Comparison of ENCODE assay signal across 30 cellular contexts in the genomic region with DNA sequence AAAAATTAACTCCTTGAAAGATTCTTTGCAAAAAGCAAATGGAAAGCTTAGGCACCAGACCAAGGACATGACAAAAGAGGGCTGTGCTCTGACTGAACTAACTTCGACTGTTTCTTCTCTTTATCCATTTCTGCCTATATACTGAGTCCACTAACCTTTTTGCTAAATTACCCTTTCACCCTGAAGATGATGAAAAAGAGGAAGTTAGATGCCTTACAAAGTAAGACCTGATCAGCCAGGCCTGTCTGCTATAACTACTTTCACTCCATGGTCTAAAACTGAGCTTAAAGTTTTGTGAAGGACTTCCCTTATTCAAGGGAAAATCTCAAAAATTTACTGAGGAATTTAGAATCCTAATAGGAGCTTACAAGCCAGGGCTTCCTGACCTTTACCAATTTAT. TPM values are rescaled to one million over a fixed set of nuclear protein-coding genes. Genes with fewer than 3 reads are reported as not detected.
DNase-seq lines count a peak whose midpoint lies in the region; ATAC-seq and TF ChIP-seq lines count a peak whose summit lies in the region.
"Had no signal": no experiment of that assay in that cellular context is flagged by ENCODE, and none has a peak within 500 bp of the region (broad histone marks: within the 10 kb centered on the region; RNA-seq: fewer than 3 reads in every experiment).

No MANE protein-coding gene starts in this region.

- intact Hi-C loops in activated B cell treated with CpG ODN at 0.5 μM for 24 hours (cut with micrococcal nuclease) = loop anchor here (1.0 kb wide), 1 partner anchor 88 kb away; no protein-coding TSS in a partner anchor

- TF ChIP-seq CTCF in activated B cell treated with CpG ODN at 0.5 μM for 24 hours (IDR thresholded peaks at IDR 0.05) (no peak), RWPE1 (conservative IDR thresholded peaks at IDR 0.05; ENCODE audit: low read depth) (no peak)

- no peaks in the 10 kb centered on the region for H3K36me3 Mint-ChIP-seq in activated B cell treated with CpG ODN at 0.5 μM for 24 hours (ENCODE audit: low read depth)
- H3K36me3 Mint-ChIP-seq in activated T-cell treated with anti-CD3 and anti-CD28 coated beads, Interleukin-2, amount 50 U/mL, for 24 hours (ENCODE audit: low read depth) = no peaks in the 10 kb centered on the region
- H3K36me3 Mint-ChIP-seq in CD8-positive, alpha-beta memory T cell = no peaks in the 10 kb centered on the region
- no peaks in the 10 kb centered on the region for H3K36me3 Mint-ChIP-seq in activated naive CD4-positive, alpha-beta T cell treated with anti-CD3 and anti-CD28 coated beads, Interleukin-2, amount 50 U/mL, for 72 hours
- H3K36me3 Mint-ChIP-seq: brain had no signal

- no peaks in the 10 kb centered on the region for H3K36me3 ChIP-seq in CD8-positive, alpha-beta memory T cell (ENCODE audit: insufficient read depth, low read length)
- H3K36me3 ChIP-seq: adrenal gland; BLaER1 treated with 17β-estradiol and CSF1 and Interleukin-3, amounts not matched to agents 10 nM and 100 nM; right lobe of liver had no signal

- CTCF ChIA-PET in activated B cell treated with CpG ODN at 0.5 μM for 24 hours (lab: Charles Lee) (interaction anchor here (0.7 to 3.8 kb wide), 10 partner anchors 9 to 372 kb away, joined by 3 to 20 read pairs (median 6); no protein-coding TSS in a partner anchor), RWPE1 (lab: Yijun Ruan, JAX) (interaction anchor here (0.7 to 1.7 kb wide), 3 partner anchors 44 to 372 kb away, joined by 4 to 10 read pairs (median 4); no protein-coding TSS in a partner anchor)
- CTCF ChIA-PET in CD8-positive, alpha-beta memory T cell (lab: Charles Lee) = interaction anchor here (1.2 to 3.0 kb wide), 5 partner anchors 9 to 452 kb away, joined by 3 to 16 read pairs (median 4); no protein-coding TSS in a partner anchor

- H3K27ac Mint-ChIP-seq in activated B cell treated with CpG ODN at 0.5 μM for 24 hours = peak overlapping the region; percentile 30
- H3K27ac Mint-ChIP-seq in activated T-cell treated with anti-CD3 and anti-CD28 coated beads, Interleukin-2, amount 50 U/mL, for 24 hours = no peak overlapping the region
- no peak overlapping the region for H3K27ac Mint-ChIP-seq in CD8-positive, alpha-beta memory T cell
- no peak overlapping the region for H3K27ac Mint-ChIP-seq in activated naive CD4-positive, alpha-beta T cell treated with anti-CD3 and anti-CD28 coated beads, Interleukin-2, amount 50 U/mL, for 72 hours
- H3K27ac Mint-ChIP-seq: brain had no signal

- H3K9me3 Mint-ChIP-seq in activated B cell treated with CpG ODN at 0.5 μM for 24 hours = no peaks in the 10 kb centered on the region
- no peaks in the 10 kb centered on the region for H3K9me3 Mint-ChIP-seq in activated T-cell treated with anti-CD3 and anti-CD28 coated beads, Interleukin-2, amount 50 U/mL, for 24 hours
- no peaks in the 10 kb centered on the region for H3K9me3 Mint-ChIP-seq in CD8-positive, alpha-beta memory T cell
- no peaks in the 10 kb centered on the region for H3K9me3 Mint-ChIP-seq in activated naive CD4-positive, alpha-beta T cell treated with anti-CD3 and anti-CD28 coated beads, Interleukin-2, amount 50 U/mL, for 72 hours

- peaks cover 2% of the 10 kb centered on the region for H3K27me3 Mint-ChIP-seq in activated B cell treated with CpG ODN at 0.5 μM for 24 hours
- H3K27me3 Mint-ChIP-seq in activated T-cell treated with anti-CD3 and anti-CD28 coated beads, Interleukin-2, amount 50 U/mL, for 24 hours = peaks cover 15% of the 10 kb centered on the region
- peaks cover 10 to 31% of the 10 kb centered on the region in 2 donors for H3K27me3 Mint-ChIP-seq in CD8-positive, alpha-beta memory T cell
- H3K27me3 Mint-ChIP-seq: brain had no signal

- no peak overlapping the region for H3K4me3 Mint-ChIP-seq in activated B cell treated with CpG ODN at 0.5 μM for 24 hours
- H3K4me3 Mint-ChIP-seq in activated T-cell treated with anti-CD3 and anti-CD28 coated beads, Interleukin-2, amount 50 U/mL, for 24 hours = no peak overlapping the region
- H3K4me3 Mint-ChIP-seq in CD8-positive, alpha-beta memory T cell = no peak overlapping the region
- H3K4me3 Mint-ChIP-seq: brain had no signal

- H3K4me3 ChIP-seq in CD8-positive, alpha-beta memory T cell (ENCODE audit: low read length) = no peak overlapping the region
- H3K4me3 ChIP-seq: adrenal gland; BLaER1 treated with 17β-estradiol and CSF1 and Interleukin-3, amounts not matched to agents 10 nM and 100 nM; lung; right lobe of liver had no signal

- DNase-seq in NOMO-1 (lab: John Stamatoyannopoulos, UW; ENCODE audit: unreplicated experiment in 2 of 2) = peak; percentile 62 to 94
- DNase-seq in activated B cell treated with CpG ODN at 0.5 μM for 24 hours = no peak
- DNase-seq in activated T-cell treated with anti-CD3 and anti-CD28 coated beads, Interleukin-2, amount 50 U/mL, for 24 hours = no peak
- DNase-seq in RWPE1 (ENCODE audit: low spot score) = no peak
- DNase-seq in CD8-positive, alpha-beta memory T cell = no peak
- no peak for DNase-seq in activated naive CD4-positive, alpha-beta T cell treated with anti-CD3 and anti-CD28 coated beads, Interleukin-2, amount 50 U/mL, for 72 hours (ENCODE audit: low spot score in 2 of 2)
- DNase-seq: ACHN; activated CD8-positive, alpha-beta memory T cell treated with anti-CD3 and anti-CD28 coated beads for 24 hours; activated T-cell treated with anti-CD3 and anti-CD28 coated beads, Interleukin-2, amount 50 U/mL, for 1 hour; adrenal gland; DND-41; GOT3; kidney glomerular epithelial cell; NCI-H1417 treated with DMSO at 0.1 percent for 48 hours; NCI-H2107; NCI-H446 treated with DMSO at 0.1 percent for 48 hours; NK-92 treated with Interleukin-12 subunit alpha and Interleukin-12 subunit beta, amount 100 ng/mL, for 24 hours; right lobe of liver; stimulated activated CD4-positive, alpha-beta T cell treated with anti-CD3 and anti-CD28 coated beads, Interleukin-12 subunit alpha, Interleukin-12 subunit beta, amount 100 ng/mL, for 4 hours; stimulated activated CD4-positive, alpha-beta T cell treated with anti-CD3 and anti-CD28 coated beads, Interleukin-4, amount 100 ng/mL, for 24 hours; stimulated activated naive CD8-positive, alpha-beta T cell treated with anti-CD3 and anti-CD28 coated beads, Interleukin-15, Interleukin-2, amounts not matched to agents 100 U/mL and 50 U/mL, for 24 hours; SW 1271; T1000 had no signal

- no peaks in the 10 kb centered on the region for H3K4me1 ChIP-seq in CD8-positive, alpha-beta memory T cell (ENCODE audit: insufficient read depth, low read length)
- H3K4me1 ChIP-seq: adrenal gland, right lobe of liver had no signal

- peak; percentile 55 for ATAC-seq in GM18511 (IDR thresholded peaks at IDR 0.05; ENCODE audit: unreplicated experiment)
- peak; percentile 45 for ATAC-seq in HG03432 (IDR thresholded peaks at IDR 0.05; ENCODE audit: unreplicated experiment)
- peak; percentile 83 for ATAC-seq in activated B cell treated with CpG ODN at 0.5 μM for 24 hours (ENCODE audit: low read depth)
- no peak for ATAC-seq in activated naive CD4-positive, alpha-beta T cell treated with anti-CD3 and anti-CD28 coated beads, Interleukin-2, amount 50 U/mL, for 72 hours
- ATAC-seq: activated CD4-positive, CD25-positive, alpha-beta regulatory T cell treated with anti-CD3 and anti-CD28 coated beads, Interleukin-2, amount 50 U/mL, for 24 hours; right lobe of liver; stimulated activated naive CD8-positive, alpha-beta T cell treated with anti-CD3 and anti-CD28 coated beads, Interleukin-15, Interleukin-2, amounts not matched to agents 100 U/mL and 50 U/mL, for 24 hours had no signal

- no peak overlapping the region for H3K27ac ChIP-seq in RWPE1
- H3K27ac ChIP-seq in CD8-positive, alpha-beta memory T cell (ENCODE audit: low read depth, low read length) = no peak overlapping the region
- H3K27ac ChIP-seq: adrenal gland; BLaER1 treated with 17β-estradiol and CSF1 and Interleukin-3, amounts not matched to agents 10 nM and 100 nM; right lobe of liver had no signal

- H3K4me1 Mint-ChIP-seq in activated B cell treated with CpG ODN at 0.5 μM for 24 hours = peaks cover 6% of the 10 kb centered on the region
- no peaks in the 10 kb centered on the region for H3K4me1 Mint-ChIP-seq in activated T-cell treated with anti-CD3 and anti-CD28 coated beads, Interleukin-2, amount 50 U/mL, for 24 hours (ENCODE audit: low read depth)
- no peaks in the 10 kb centered on the region for H3K4me1 Mint-ChIP-seq in CD8-positive, alpha-beta memory T cell
- H3K4me1 Mint-ChIP-seq: brain had no signal

- H3K9me3 ChIP-seq in CD8-positive, alpha-beta memory T cell (ENCODE audit: low read length) = no peaks in the 10 kb centered on the region
- H3K9me3 ChIP-seq: adrenal gland, right lobe of liver had no signal

- peaks cover under 1% of the 10 kb centered on the region for H3K27me3 ChIP-seq in CD8-positive, alpha-beta memory T cell (ENCODE audit: insufficient read depth, low read length, poor library complexity, severe bottlenecking)
- H3K27me3 ChIP-seq: adrenal gland; BLaER1 treated with 17β-estradiol and CSF1 and Interleukin-3, amounts not matched to agents 10 nM and 100 nM; right lobe of liver had no signal

- POLR2A ChIA-PET in activated B cell treated with CpG ODN at 0.5 μM for 24 hours (lab: Charles Lee) = no interaction called here
- POLR2A ChIA-PET in RWPE1 (lab: Yijun Ruan, JAX; ENCODE audit: low non-redundant PET) = no interaction called here
- POLR2A ChIA-PET in CD8-positive, alpha-beta memory T cell (lab: Charles Lee) = no interaction called here

RNA-seq across cellular contexts. Expression of gene IGSF10, which starts 6.2 kb away (rescaled TPM):
- not detected in 2 replicates for total RNA-seq in activated B cell treated with CpG ODN at 0.5 μM for 24 hours
- not detected for total RNA-seq in CD8-positive, alpha-beta memory T cell
- not detected for polyA plus RNA-seq in CD8-positive, alpha-beta memory T cell
- total RNA-seq in activated naive CD4-positive, alpha-beta T cell treated with anti-CD3 and anti-CD28 coated beads, Interleukin-2, amount 50 U/mL, for 72 hours = not detected
- total RNA-seq: endothelial cell of umbilical vein had no signal

Comparison
In these comparisons a context has a peak if more than half of its experiments do, and no peak if none do; other contexts are left out.
1. ATAC-seq: peak in GM18511 (single experiment), HG03432 (single experiment) and activated B cell treated with CpG ODN at 0.5 μM for 24 hours (single experiment); none in activated naive CD4-positive, alpha-beta T cell treated with anti-CD3 and anti-CD28 coated beads, Interleukin-2, amount 50 U/mL, for 72 hours (0 of 2).
2. DNase-seq: peak in NOMO-1 (2 of 2); none in activated B cell treated with CpG ODN at 0.5 μM for 24 hours (single experiment), activated T-cell treated with anti-CD3 and anti-CD28 coated beads, Interleukin-2, amount 50 U/mL, for 24 hours (single experiment), RWPE1 (single experiment), CD8-positive, alpha-beta memory T cell (0 of 5) and activated naive CD4-positive, alpha-beta T cell treated with anti-CD3 and anti-CD28 coated beads, Interleukin-2, amount 50 U/mL, for 72 hours (0 of 2).